Comparison of ENCODE assay signal across 21 cellular contexts in the genomic region with DNA sequence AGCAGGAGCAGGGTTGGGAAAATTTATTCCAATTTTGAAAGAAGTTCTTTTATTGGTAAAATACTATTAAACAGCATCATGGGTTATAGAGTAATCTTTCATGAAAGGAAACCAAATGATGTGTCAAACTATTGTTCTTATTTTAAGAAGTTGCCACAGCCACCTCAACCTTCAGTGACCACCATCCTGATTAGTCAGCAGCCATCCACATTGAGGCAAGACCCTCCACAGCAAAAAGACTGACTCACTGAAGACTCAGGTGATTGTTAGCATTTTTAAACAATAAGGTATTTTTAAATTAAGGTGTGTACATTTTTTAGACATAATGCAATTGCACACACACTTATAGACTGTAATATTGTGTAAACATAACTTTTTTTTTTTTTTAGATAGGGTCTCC. TPM values are rescaled to one million over a fixed set of nuclear protein-coding genes. Genes with fewer than 3 reads are reported as not detected.
"Had no signal": no experiment of that assay in that cellular context is flagged by ENCODE, and none has a peak within 500 bp of the region (broad histone marks: within the 10 kb centered on the region; RNA-seq: fewer than 3 reads in every experiment).

No MANE protein-coding gene starts in this region.

- H3K4me3 ChIP-seq: esophagus squamous epithelium, left lung, mucosa of descending colon, ovary, thoracic aorta had no signal

- H3K4me3 Mint-ChIP-seq: activated naive CD4-positive, alpha-beta T cell treated with anti-CD3 and anti-CD28 coated beads for 36 hours; activated naive CD8-positive, alpha-beta T cell treated with anti-CD3 and anti-CD28 coated beads, Interleukin-2, amount 50 U/mL, for 24 hours; activated T-helper 17 cell treated with anti-CD3 and anti-CD28 coated beads, Interleukin-2, amount 50 U/mL, for 72 hours; naive thymus-derived CD4-positive, alpha-beta T cell; stimulated activated effector memory CD8-positive, alpha-beta T cell treated with anti-CD3 and anti-CD28 coated beads, Interleukin-12 subunit alpha, Interleukin-12 subunit beta, amount 100 ng/mL, for 72 hours had no signal

- H3K4me1 Mint-ChIP-seq: activated naive CD8-positive, alpha-beta T cell treated with anti-CD3 and anti-CD28 coated beads, Interleukin-2, amount 50 U/mL, for 24 hours; activated T-helper 17 cell treated with anti-CD3 and anti-CD28 coated beads, Interleukin-2, amount 50 U/mL, for 72 hours; naive thymus-derived CD4-positive, alpha-beta T cell; stimulated activated effector memory CD8-positive, alpha-beta T cell treated with anti-CD3 and anti-CD28 coated beads, Interleukin-12 subunit alpha, Interleukin-12 subunit beta, amount 100 ng/mL, for 72 hours had no signal

- H3K27ac Mint-ChIP-seq: activated naive CD4-positive, alpha-beta T cell treated with anti-CD3 and anti-CD28 coated beads for 36 hours; activated naive CD8-positive, alpha-beta T cell treated with anti-CD3 and anti-CD28 coated beads, Interleukin-2, amount 50 U/mL, for 24 hours; activated T-helper 17 cell treated with anti-CD3 and anti-CD28 coated beads, Interleukin-2, amount 50 U/mL, for 72 hours; naive thymus-derived CD4-positive, alpha-beta T cell; stimulated activated effector memory CD8-positive, alpha-beta T cell treated with anti-CD3 and anti-CD28 coated beads, Interleukin-12 subunit alpha, Interleukin-12 subunit beta, amount 100 ng/mL, for 72 hours had no signal

- H3K4me1 ChIP-seq: left lung had no signal

- H3K27me3 ChIP-seq: esophagus squamous epithelium, left lung, ovary had no signal

- H3K9me3 ChIP-seq: esophagus squamous epithelium, mucosa of descending colon, ovary, thoracic aorta had no signal

- H3K27ac ChIP-seq: esophagus squamous epithelium, left lung, ovary, thoracic aorta, VCaP had no signal

- H3K36me3 Mint-ChIP-seq: stimulated activated effector memory CD8-positive, alpha-beta T cell treated with anti-CD3 and anti-CD28 coated beads, Interleukin-12 subunit alpha, Interleukin-12 subunit beta, amount 100 ng/mL, for 72 hours had no signal

- H3K36me3 ChIP-seq: esophagus squamous epithelium, left lung, ovary, thoracic aorta had no signal

- H3K27me3 Mint-ChIP-seq: activated naive CD8-positive, alpha-beta T cell treated with anti-CD3 and anti-CD28 coated beads, Interleukin-2, amount 50 U/mL, for 24 hours had no signal

- DNase-seq: activated CD4-positive, alpha-beta T cell treated with anti-CD3 and anti-CD28 coated beads for 1 hour; activated CD4-positive, alpha-beta T cell treated with anti-CD3 and anti-CD28 coated beads, Interleukin-2, amount 50 U/mL, for 4 hours; activated naive CD4-positive, alpha-beta T cell treated with anti-CD3 and anti-CD28 coated beads for 36 hours; activated naive CD8-positive, alpha-beta T cell treated with anti-CD3 and anti-CD28 coated beads, Interleukin-2, amount 50 U/mL, for 24 hours; activated T-cell treated with anti-CD3 and anti-CD28 coated beads for 4 hours; aorta; caudate nucleus; esophagus squamous epithelium; foreskin fibroblast; left lung; mucosa of descending colon; naive thymus-derived CD4-positive, alpha-beta T cell; ovary; stimulated activated CD4-positive, alpha-beta T cell treated with anti-CD3 and anti-CD28 coated beads, Interleukin-12 subunit alpha, Interleukin-12 subunit beta, amount 100 ng/mL, for 4 hours; T-helper 1 cell had no signal

RNA-seq across cellular contexts. Expression of gene HEPHL1, which starts 3.7 kb away (rescaled TPM):
- total RNA-seq: activated naive CD4-positive, alpha-beta T cell treated with anti-CD3 and anti-CD28 coated beads for 36 hours; activated T-helper 17 cell treated with anti-CD3 and anti-CD28 coated beads, Interleukin-2, amount 50 U/mL, for 72 hours; left lung; naive thymus-derived CD4-positive, alpha-beta T cell; ovary; pulmonary artery endothelial cell; thoracic aorta; ureter had no signal
